In genomic region chr20:48674461-48674860, GRCh38 we compare ENCODE assay signal across 20 cellular contexts.
"Had no signal": no experiment of that assay in that cellular context is flagged by ENCODE, and none has a peak within 500 bp of the region (broad histone marks: within the 10 kb centered on the region; RNA-seq: fewer than 3 reads in every experiment).

No MANE protein-coding gene starts in this region.

- H3K4me3 ChIP-seq: MG63, SJSA1, SK-N-MC had no signal

- H3K27me3 Mint-ChIP-seq: IgD-negative memory B cell had no signal

- H3K9me3 Mint-ChIP-seq: IgD-negative memory B cell had no signal

- H3K9me3 ChIP-seq: MG63, SJSA1 had no signal

- H3K4me3 Mint-ChIP-seq: IgD-negative memory B cell had no signal

- H3K27me3 ChIP-seq: MG63, SJSA1 had no signal

- H3K36me3 ChIP-seq: MG63 had no signal

- H3K4me1 ChIP-seq: SJSA1 had no signal

- DNase-seq: KBM-7, MG63, NCI-H1092, NCI-H1105 treated with DMSO at 0.1 percent for 48 hours, NCI-H1417 treated with DMSO at 0.1 percent for 48 hours, NCI-H146, NCI-H1694 treated with DMSO at 0.1 percent for 48 hours, NCI-H1930, NCI-H2081, NCI-H2107, NCI-H2227 treated with DMSO at 0.1 percent for 48 hours, NCI-H524, NCI-H526 treated with DMSO at 0.1 percent for 48 hours, NCI-H774, Right ventricle myocardium superior, RPMI8226, SIG-M5 had no signal

- H3K27ac ChIP-seq: SJSA1, SK-N-MC had no signal
